In the genomic region with DNA sequence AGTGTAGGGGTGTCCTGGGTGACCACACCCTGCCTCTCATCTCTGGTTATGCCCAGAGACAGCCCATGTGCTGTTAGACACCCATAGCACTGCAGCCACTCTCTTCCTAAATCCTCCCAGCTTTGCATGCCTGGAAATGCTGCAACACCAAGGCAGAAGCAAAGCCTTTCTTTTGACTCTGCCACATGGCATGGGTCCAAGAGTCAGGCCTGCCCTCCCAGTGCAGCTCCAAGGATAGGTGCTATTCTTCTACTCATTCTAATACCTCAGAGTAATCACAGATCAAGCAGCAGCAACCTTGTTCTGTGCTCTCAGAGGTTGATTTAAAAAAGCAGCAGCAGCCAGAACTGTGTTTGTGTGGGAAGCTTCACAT, we compare ENCODE assay signal across 15 cellular contexts. TPM values are rescaled to one million over a fixed set of nuclear protein-coding genes. Genes with fewer than 3 reads are reported as not detected.
DNase-seq lines count a peak whose midpoint lies in the region; ATAC-seq and TF ChIP-seq lines count a peak whose summit lies in the region.
"Had no signal": no experiment of that assay in that cellular context is flagged by ENCODE, and none has a peak within 500 bp of the region (broad histone marks: within the 10 kb centered on the region; RNA-seq: fewer than 3 reads in every experiment).

No MANE protein-coding gene starts in this region.

- no peak for TF ChIP-seq CTCF in cardiac fibroblast (IDR thresholded peaks at IDR 0.05; ENCODE audit: low read depth, low read length)
- no peak for TF ChIP-seq CTCF in CD8-positive, alpha-beta T cell (IDR thresholded peaks at IDR 0.05)

- POLR2A ChIA-PET in naive thymus-derived CD4-positive, alpha-beta T cell (lab: Charles Lee) = no interaction called here
- POLR2A ChIA-PET in CD8-positive, alpha-beta T cell (lab: Charles Lee) = no interaction called here

- intact Hi-C loops in naive thymus-derived CD4-positive, alpha-beta T cell (cut with micrococcal nuclease) = no loop called here
- intact Hi-C loops in CD8-positive, alpha-beta T cell (cut with DNase I, micrococcal nuclease) = no loop called here

- H3K4me3 Mint-ChIP-seq in naive thymus-derived CD4-positive, alpha-beta T cell = no peak overlapping the region
- H3K4me3 Mint-ChIP-seq in CD8-positive, alpha-beta T cell = no peak overlapping the region

- no peak for ATAC-seq in naive thymus-derived CD4-positive, alpha-beta T cell
- ATAC-seq in CD8-positive, alpha-beta T cell = no peak
- no peak for ATAC-seq in GM19467 (IDR thresholded peaks at IDR 0.05; ENCODE audit: unreplicated experiment)

- DNase-seq in DMS153 (lab: John Stamatoyannopoulos, UW) (peak; percentile 80), LoVo (ENCODE audit: low spot score) (peak; percentile 12), cardiac fibroblast (ENCODE audit: low read depth in 2 of 2) (peak; percentile 3 to 25), islet precursor cell (peak; percentile 54), superior temporal gyrus (ENCODE audit: extremely low spot score) (no peak)
- no peak for DNase-seq in naive thymus-derived CD4-positive, alpha-beta T cell
- no peak for DNase-seq in CD8-positive, alpha-beta T cell
- DNase-seq: activated CD4-positive, alpha-beta T cell treated with anti-CD3 and anti-CD28 coated beads for 1 hour; C1 segment of cervical spinal cord; central memory CD4-positive, alpha-beta T cell; stimulated activated CD4-positive, alpha-beta T cell treated with anti-CD3 and anti-CD28 coated beads, Interleukin-2, amount 100 ng/mL, for 24 hours; stimulated activated naive CD4-positive, alpha-beta T cell treated with Interleukin-2 at 50 U/mL for 16 hours had no signal

- H3K4me3 ChIP-seq in cardiac fibroblast (replicated peaks in 1 of 2; ENCODE audit: low read depth in 2 of 2, low read length in 2 of 2) = no peak overlapping the region
- no peak overlapping the region for H3K4me3 ChIP-seq in naive thymus-derived CD4-positive, alpha-beta T cell (ENCODE audit: low read length)
- no peak overlapping the region for H3K4me3 ChIP-seq in CD8-positive, alpha-beta T cell (ENCODE audit: low read depth, low read length)

- no peaks in the 10 kb centered on the region for H3K9me3 Mint-ChIP-seq in naive thymus-derived CD4-positive, alpha-beta T cell
- H3K9me3 Mint-ChIP-seq in CD8-positive, alpha-beta T cell = no peaks in the 10 kb centered on the region

- H3K27ac ChIP-seq in naive thymus-derived CD4-positive, alpha-beta T cell (ENCODE audit: low read depth, low read length) = no peak overlapping the region
- no peak overlapping the region for H3K27ac ChIP-seq in CD8-positive, alpha-beta T cell (ENCODE audit: low read depth, low read length)
- H3K27ac ChIP-seq: foreskin keratinocyte had no signal

- no peaks in the 10 kb centered on the region for H3K27me3 ChIP-seq in naive thymus-derived CD4-positive, alpha-beta T cell (ENCODE audit: control insufficient read depth in 2 of 2, insufficient read depth in 2 of 2, low read length in 2 of 2)
- H3K27me3 ChIP-seq in CD8-positive, alpha-beta T cell (ENCODE audit: insufficient read depth, low read length) = no peaks in the 10 kb centered on the region

- H3K4me1 ChIP-seq in naive thymus-derived CD4-positive, alpha-beta T cell (ENCODE audit: control insufficient read depth in 2 of 2, insufficient read depth in 2 of 2, low read length in 2 of 2) = no peaks in the 10 kb centered on the region
- H3K4me1 ChIP-seq in CD8-positive, alpha-beta T cell (ENCODE audit: insufficient read depth, low read length) = no peaks in the 10 kb centered on the region

- no peaks in the 10 kb centered on the region for H3K9me3 ChIP-seq in naive thymus-derived CD4-positive, alpha-beta T cell (ENCODE audit: control insufficient read depth in 2 of 3, low read length in 3 of 3)
- H3K9me3 ChIP-seq in CD8-positive, alpha-beta T cell (ENCODE audit: low read length) = no peaks in the 10 kb centered on the region

- H3K27me3 Mint-ChIP-seq in naive thymus-derived CD4-positive, alpha-beta T cell = peaks cover 0 to 11% (median 0%) of the 10 kb centered on the region in 5 donors
- no peaks in the 10 kb centered on the region for H3K27me3 Mint-ChIP-seq in CD8-positive, alpha-beta T cell (ENCODE audit: low read depth)

- peaks cover 0 to 8% (median 3%) of the 10 kb centered on the region in 7 donors for H3K4me1 Mint-ChIP-seq in naive thymus-derived CD4-positive, alpha-beta T cell
- H3K4me1 Mint-ChIP-seq in CD8-positive, alpha-beta T cell (ENCODE audit: low read depth) = peaks cover 4% of the 10 kb centered on the region

- H3K27ac Mint-ChIP-seq in naive thymus-derived CD4-positive, alpha-beta T cell = no peak overlapping the region
- H3K27ac Mint-ChIP-seq in CD8-positive, alpha-beta T cell = no peak overlapping the region

- no peaks in the 10 kb centered on the region for H3K36me3 ChIP-seq in naive thymus-derived CD4-positive, alpha-beta T cell (ENCODE audit: control insufficient read depth in 2 of 3, insufficient read depth in 3 of 3, low read length in 3 of 3)
- H3K36me3 ChIP-seq in CD8-positive, alpha-beta T cell (ENCODE audit: insufficient read depth, low read length) = no peaks in the 10 kb centered on the region

- CTCF ChIA-PET in naive thymus-derived CD4-positive, alpha-beta T cell (lab: Charles Lee) = no interaction called here
- CTCF ChIA-PET in CD8-positive, alpha-beta T cell (lab: Charles Lee) = no interaction called here

- no peaks in the 10 kb centered on the region for H3K36me3 Mint-ChIP-seq in naive thymus-derived CD4-positive, alpha-beta T cell
- H3K36me3 Mint-ChIP-seq in CD8-positive, alpha-beta T cell = no peaks in the 10 kb centered on the region

RNA-seq across cellular contexts. Expression of a gene that starts 23.4 kb away (rescaled TPM):
- total RNA-seq in naive thymus-derived CD4-positive, alpha-beta T cell = under 1 TPM in 1 of 5 experiments, not detected in 4; 0.24 TPM
- polyA plus RNA-seq in naive thymus-derived CD4-positive, alpha-beta T cell = not detected
- total RNA-seq in CD8-positive, alpha-beta T cell = not detected
- total RNA-seq: foreskin keratinocyte, omental fat pad had no signal
- polyA plus RNA-seq: foreskin keratinocyte had no signal

RNA-seq across cellular contexts. Expression of a gene that starts 55.3 kb away (rescaled TPM):
- 10 to 100 TPM; 33.6 to 63.9 (median 45.2) TPM for total RNA-seq in naive thymus-derived CD4-positive, alpha-beta T cell
- polyA plus RNA-seq in naive thymus-derived CD4-positive, alpha-beta T cell = 10 to 100 TPM; 22.2 to 25.8 TPM
- total RNA-seq in CD8-positive, alpha-beta T cell = 10 to 100 TPM; 50.1 to 54.7 TPM

Comparison
In these comparisons a context has a peak if more than half of its experiments do, and no peak if none do; other contexts are left out.
1. DNase-seq: peak in DMS153 (single experiment), LoVo (single experiment), cardiac fibroblast (2 of 2) and islet precursor cell (single experiment); none in naive thymus-derived CD4-positive, alpha-beta T cell (0 of 9), CD8-positive, alpha-beta T cell (0 of 7) and superior temporal gyrus (single experiment).